ENCODE assay signal across 15 cellular contexts in the genomic region with DNA sequence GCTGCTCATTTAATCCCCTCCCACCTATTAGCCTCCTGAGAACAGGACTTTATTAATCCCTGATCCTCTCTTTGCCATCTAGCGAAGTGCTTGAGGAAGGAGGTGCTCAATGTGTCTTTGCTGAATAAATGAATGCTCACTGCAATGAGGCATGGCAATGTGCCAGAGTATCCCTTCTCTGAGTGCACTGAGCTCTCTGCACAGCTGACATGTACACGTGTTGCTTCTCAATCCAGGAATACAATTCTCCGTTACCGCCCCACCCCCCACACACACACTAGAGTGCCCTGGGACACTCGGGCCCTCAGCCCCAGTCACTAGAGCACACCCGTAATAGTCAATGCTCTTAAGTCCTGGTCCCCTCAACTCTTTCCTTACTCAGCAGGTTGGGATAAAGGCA. TPM values are rescaled to one million over a fixed set of nuclear protein-coding genes. Genes with fewer than 3 reads are reported as not detected.
DNase-seq lines count a peak whose midpoint lies in the region.
"Had no signal": no experiment of that assay in that cellular context is flagged by ENCODE, and none has a peak within 500 bp of the region (broad histone marks: within the 10 kb centered on the region; RNA-seq: fewer than 3 reads in every experiment).

No MANE protein-coding gene starts in this region.

- peak; percentile 40 to 69 for DNase-seq in NCI-H2081 (lab: John Stamatoyannopoulos, UW)
- DNase-seq in NCI-H2081 treated with DMSO at 0.1 percent for 48 hours (lab: John Stamatoyannopoulos, UW) = no peak
- DNase-seq in NCI-H1436 treated with DMSO at 0.1 percent for 48 hours (lab: John Stamatoyannopoulos, UW) = peak; percentile 32
- DNase-seq in SHP77 treated with DMSO at 0.1 percent for 48 hours (lab: John Stamatoyannopoulos, UW) = peak; percentile 70
- peak; percentile 36 for DNase-seq in posterior vena cava (ENCODE audit: low spot score)
- DNase-seq in activated gamma-delta T cell (lab: John Stamatoyannopoulos, UW) = no peak
- DNase-seq in ecto neural progenitor cell (ENCODE audit: low spot score) = no peak
- no peak for DNase-seq in kidney glomerular epithelial cell (lab: John Stamatoyannopoulos, UW)
- DNase-seq: activated CD4-positive, alpha-beta memory T cell treated with anti-CD3 and anti-CD28 coated beads, Interleukin-2, amount 10 ng/mL, durations not matched to agents 7 days and 5 days; activated effector memory CD4-positive, alpha-beta T cell treated with anti-CD3 and anti-CD28 coated beads, Interleukin-2, amount 50 U/mL, for 16 hours; CD4-positive, alpha-beta memory T cell; stimulated activated CD4-positive, alpha-beta T cell treated with anti-CD3 and anti-CD28 coated beads, Interleukin-2, amount 100 ng/mL, for 24 hours; stimulated activated CD8-positive, alpha-beta memory T cell treated with anti-CD3 and anti-CD28 coated beads, Interleukin-4, amount 100 ng/mL, for 48 hours had no signal

- intact Hi-C loops in posterior vena cava (cut with DNase I) = no loop called here

RNA-seq across cellular contexts. Expression of a gene that starts 41.4 kb away (rescaled TPM):
- 1 to 10 TPM in 1 of 2 donors, under 1 TPM in 1; 0.38 to 1.2 TPM for total RNA-seq in posterior vena cava
- total RNA-seq: A172, renal cortical epithelial cell had no signal

Comparison
In these comparisons a context has a peak if more than half of its experiments do, and no peak if none do; other contexts are left out.
1. DNase-seq: peak in NCI-H2081 (2 of 2), NCI-H1436 treated with DMSO at 0.1 percent for 48 hours (single experiment), SHP77 treated with DMSO at 0.1 percent for 48 hours (single experiment) and posterior vena cava (single experiment); none in NCI-H2081 treated with DMSO at 0.1 percent for 48 hours (single experiment), activated gamma-delta T cell (single experiment), ecto neural progenitor cell (single experiment) and kidney glomerular epithelial cell (single experiment).